Comparison of ENCODE assay signal across 34 cellular contexts in the genomic region with DNA sequence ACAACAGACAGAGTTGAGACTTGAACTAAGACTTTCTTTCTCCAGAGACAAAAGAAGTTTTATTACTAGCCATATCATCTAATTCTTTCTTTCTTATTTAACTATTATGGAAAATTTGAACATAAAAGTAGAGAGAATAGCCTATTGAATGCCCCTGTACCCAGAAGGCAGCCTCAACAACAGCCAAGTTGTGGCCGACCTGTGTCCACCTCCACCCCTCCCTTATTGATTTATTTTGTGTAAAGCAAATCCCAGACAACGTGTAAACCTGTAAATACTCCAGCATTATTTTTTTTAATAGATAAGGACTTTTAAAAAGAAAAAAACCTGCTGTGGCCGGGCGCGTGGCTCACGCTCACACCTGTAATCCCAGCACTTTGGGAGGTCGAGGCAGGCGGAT. TPM values are rescaled to one million over a fixed set of nuclear protein-coding genes. Genes with fewer than 3 reads are reported as not detected.
"Had no signal": no experiment of that assay in that cellular context is flagged by ENCODE, and none has a peak within 500 bp of the region (broad histone marks: within the 10 kb centered on the region; RNA-seq: fewer than 3 reads in every experiment).

No MANE protein-coding gene starts in this region.

- H3K9me3 ChIP-seq: MG63, Peyer's patch had no signal

- H3K27ac Mint-ChIP-seq: activated CD4-positive, alpha-beta memory T cell treated with anti-CD3 and anti-CD28 coated beads, Interleukin-2, amount 10 ng/mL, durations not matched to agents 7 days and 5 days; activated CD8-positive, alpha-beta memory T cell treated with anti-CD3 and anti-CD28 coated beads, Interleukin-2, amount 10 ng/mL, durations not matched to agents 7 days and 5 days; activated naive CD4-positive, alpha-beta T cell treated with anti-CD3 and anti-CD28 coated beads, Interleukin-2, amount 10 ng/mL, durations not matched to agents 7 days and 5 days; activated naive CD8-positive, alpha-beta T cell; activated naive CD8-positive, alpha-beta T cell treated with anti-CD3 and anti-CD28 coated beads, Interleukin-2, amount 50 U/mL, for 24 hours had no signal

- H3K36me3 ChIP-seq: MG63, Peyer's patch, WERI-Rb-1 had no signal

- H3K36me3 Mint-ChIP-seq: activated CD8-positive, alpha-beta memory T cell treated with anti-CD3 and anti-CD28 coated beads, Interleukin-2, amount 10 ng/mL, durations not matched to agents 7 days and 5 days; activated naive CD4-positive, alpha-beta T cell treated with anti-CD3 and anti-CD28 coated beads, Interleukin-2, amount 10 ng/mL, durations not matched to agents 7 days and 5 days; activated naive CD8-positive, alpha-beta T cell; brain had no signal

- ATAC-seq: activated CD8-positive, alpha-beta memory T cell treated with anti-CD3 and anti-CD28 coated beads, Interleukin-2, amount 10 ng/mL, durations not matched to agents 7 days and 5 days; activated naive CD8-positive, alpha-beta T cell treated with anti-CD3 and anti-CD28 coated beads, Interleukin-2, amount 50 U/mL, for 24 hours had no signal

- H3K27me3 ChIP-seq: MG63, Peyer's patch had no signal

- H3K27ac ChIP-seq: Peyer's patch, WERI-Rb-1 had no signal

- DNase-seq: activated CD4-positive, alpha-beta memory T cell treated with anti-CD3 and anti-CD28 coated beads, Interleukin-2, amount 10 ng/mL, durations not matched to agents 7 days and 5 days; activated CD4-positive, alpha-beta T cell treated with anti-CD3 and anti-CD28 coated beads for 1 hour; activated CD4-positive, alpha-beta T cell treated with anti-CD3 and anti-CD28 coated beads for 48 hours; activated CD4-positive, CD25-positive, alpha-beta regulatory T cell; activated CD8-positive, alpha-beta memory T cell treated with anti-CD3 and anti-CD28 coated beads for 24 hours; activated CD8-positive, alpha-beta memory T cell treated with anti-CD3 and anti-CD28 coated beads, Interleukin-2, amount 10 ng/mL, durations not matched to agents 7 days and 5 days; activated CD8-positive, alpha-beta memory T cell treated with anti-CD3 and anti-CD28 coated beads, Interleukin-2, amount 50 U/mL, for 48 hours; activated effector memory CD4-positive, alpha-beta T cell treated with Interleukin-2 at 50 U/mL for 16 hours; activated naive CD4-positive, alpha-beta T cell treated with anti-CD3 and anti-CD28 coated beads, Interleukin-2, amount 10 ng/mL, durations not matched to agents 7 days and 5 days; activated naive CD8-positive, alpha-beta T cell treated with anti-CD3 and anti-CD28 coated beads, Interleukin-2, amount 50 U/mL, for 24 hours; cerebellar nuclear complex; MG63; NCI-H1048; NCI-H1105 treated with DMSO at 0.1 percent for 48 hours; NCI-H1436; NCI-H1694; NCI-H1930; NCI-H2081 treated with DMSO at 0.1 percent for 48 hours; NCI-H226; NCI-H524 treated with DMSO at 0.1 percent for 48 hours; Peyer's patch; RPMI8226; SHP77 treated with DMSO at 0.1 percent for 48 hours; SW 1271; T-helper 1 cell; T-helper 2 cell; T1000; WERI-Rb-1 had no signal

- H3K27me3 Mint-ChIP-seq: activated naive CD8-positive, alpha-beta T cell had no signal

- H3K4me3 ChIP-seq: MG63, Peyer's patch had no signal

- H3K4me3 Mint-ChIP-seq: activated CD4-positive, alpha-beta memory T cell treated with anti-CD3 and anti-CD28 coated beads, Interleukin-2, amount 10 ng/mL, durations not matched to agents 7 days and 5 days; activated CD8-positive, alpha-beta memory T cell treated with anti-CD3 and anti-CD28 coated beads, Interleukin-2, amount 10 ng/mL, durations not matched to agents 7 days and 5 days; activated naive CD4-positive, alpha-beta T cell treated with anti-CD3 and anti-CD28 coated beads, Interleukin-2, amount 10 ng/mL, durations not matched to agents 7 days and 5 days; activated naive CD8-positive, alpha-beta T cell; activated naive CD8-positive, alpha-beta T cell treated with anti-CD3 and anti-CD28 coated beads, Interleukin-2, amount 50 U/mL, for 24 hours; brain had no signal

- H3K4me1 Mint-ChIP-seq: activated CD4-positive, alpha-beta memory T cell treated with anti-CD3 and anti-CD28 coated beads, Interleukin-2, amount 10 ng/mL, durations not matched to agents 7 days and 5 days; brain had no signal

- H3K9me3 Mint-ChIP-seq: activated CD4-positive, alpha-beta memory T cell treated with anti-CD3 and anti-CD28 coated beads, Interleukin-2, amount 10 ng/mL, durations not matched to agents 7 days and 5 days; activated naive CD4-positive, alpha-beta T cell treated with anti-CD3 and anti-CD28 coated beads, Interleukin-2, amount 10 ng/mL, durations not matched to agents 7 days and 5 days; activated naive CD8-positive, alpha-beta T cell treated with anti-CD3 and anti-CD28 coated beads, Interleukin-2, amount 50 U/mL, for 24 hours had no signal

RNA-seq across cellular contexts. Expression of a gene that starts 26.1 kb away (rescaled TPM):
- total RNA-seq: activated CD4-positive, alpha-beta memory T cell treated with anti-CD3 and anti-CD28 coated beads, Interleukin-2, amount 10 ng/mL, durations not matched to agents 7 days and 5 days; activated CD8-positive, alpha-beta memory T cell treated with anti-CD3 and anti-CD28 coated beads, Interleukin-2, amount 10 ng/mL, durations not matched to agents 7 days and 5 days; NCI-H460; SK-MEL-5 had no signal

RNA-seq across cellular contexts. Expression of a gene that starts 45.3 kb away (rescaled TPM):
- total RNA-seq: activated CD8-positive, alpha-beta memory T cell treated with anti-CD3 and anti-CD28 coated beads, Interleukin-2, amount 10 ng/mL, durations not matched to agents 7 days and 5 days; bronchial epithelial cell had no signal

RNA-seq across cellular contexts. Expression of a gene that starts 48.0 kb away (rescaled TPM):
- total RNA-seq: activated CD4-positive, alpha-beta memory T cell treated with anti-CD3 and anti-CD28 coated beads, Interleukin-2, amount 10 ng/mL, durations not matched to agents 7 days and 5 days; activated CD8-positive, alpha-beta memory T cell treated with anti-CD3 and anti-CD28 coated beads, Interleukin-2, amount 10 ng/mL, durations not matched to agents 7 days and 5 days; bronchial epithelial cell; NCI-H460; SK-MEL-5 had no signal

RNA-seq across cellular contexts. Expression of a gene that starts 49.1 kb away (rescaled TPM):
- total RNA-seq: bronchial epithelial cell, NCI-H460, PC-3, SK-MEL-5 had no signal

RNA-seq across cellular contexts. Expression of a gene that starts 53.5 kb away (rescaled TPM):
- total RNA-seq: bronchial epithelial cell, NCI-H460, PC-3, Peyer's patch, SK-MEL-5 had no signal
